ENCODE assay signal across 8 cellular contexts in genomic region chr15:56886450-56886856, GRCh38. TPM values are rescaled to one million over a fixed set of nuclear protein-coding genes. Genes with fewer than 3 reads are reported as not detected.
DNase-seq lines count a peak whose midpoint lies in the region; ATAC-seq and TF ChIP-seq lines count a peak whose summit lies in the region.

No MANE protein-coding gene starts in this region.

- TF ChIP-seq CTCF in Panc1 (IDR thresholded peaks at IDR 0.05) = no peak

- H3K4me3 ChIP-seq in Panc1 (ENCODE audit: low read depth in 2 of 2, low read length in 2 of 2) (peak overlapping the region; percentile 60 to 75), neuron (ENCODE audit: low read length) (peak overlapping the region; percentile 81)
- peak overlapping the region; percentile 77 for H3K4me3 ChIP-seq in effector memory CD4-positive, alpha-beta T cell (ENCODE audit: insufficient read depth, low read depth, low read length, poor library complexity, severe bottlenecking)

- H3K9me3 ChIP-seq in Panc1 (ENCODE audit: control insufficient read depth, insufficient read depth, low read depth, low read length) (no peaks in the 10 kb centered on the region), neuron (ENCODE audit: low read length) (no peaks in the 10 kb centered on the region)
- H3K9me3 ChIP-seq in effector memory CD4-positive, alpha-beta T cell (ENCODE audit: control insufficient read depth, low read length) = no peaks in the 10 kb centered on the region

- H3K27ac ChIP-seq in Panc1 (ENCODE audit: low read length) = peak overlapping the region; percentile 96
- peak overlapping the region; percentile 81 for H3K27ac ChIP-seq in effector memory CD4-positive, alpha-beta T cell (ENCODE audit: insufficient read depth, low read length, poor library complexity, severe bottlenecking)

- POLR2A ChIA-PET in Panc1 (lab: Charles Lee) = interaction anchor here (1.3 kb wide), 1 partner anchor 32 kb away, joined by 4 read pairs; the partner anchor contains the start of gene TCF12

- ATAC-seq in Panc1 = no peak
- no peak for ATAC-seq in HG02759 (IDR thresholded peaks at IDR 0.05; ENCODE audit: unreplicated experiment)

- no peaks in the 10 kb centered on the region for H3K27me3 ChIP-seq in Panc1 (ENCODE audit: control insufficient read depth, insufficient read depth, low read length)
- no peaks in the 10 kb centered on the region for H3K27me3 ChIP-seq in effector memory CD4-positive, alpha-beta T cell (replicated peaks; ENCODE audit: control insufficient read depth, insufficient read depth, low read length, poor library complexity, severe bottlenecking)
- no peaks in the 10 kb centered on the region for H3K27me3 ChIP-seq in neuron (ENCODE audit: insufficient read depth, low read length)

- DNase-seq in DMS53 (lab: John Stamatoyannopoulos, UW) (peak; percentile 56), DMS53 treated with DMSO at 0.1 percent for 48 hours (lab: John Stamatoyannopoulos, UW; ENCODE audit: unreplicated experiment) (no peak), Panc1 (ENCODE audit: low read depth, low spot score) (no peak), putamen (ENCODE audit: low spot score) (no peak), OCI-M2 (lab: John Stamatoyannopoulos, UW; ENCODE audit: unreplicated experiment) (no peak)
- no peak for DNase-seq in effector memory CD4-positive, alpha-beta T cell

- TSS peak; percentile 94 for BruUV-seq in Panc1 (replicated peaks; lab: Mats Ljungman, UMichigan)

- H3K36me3 ChIP-seq in Panc1 (ENCODE audit: control insufficient read depth, insufficient read depth, low read length) (no peaks in the 10 kb centered on the region), neuron (ENCODE audit: insufficient read depth, low read length) (no peaks in the 10 kb centered on the region)
- H3K36me3 ChIP-seq in effector memory CD4-positive, alpha-beta T cell (ENCODE audit: control insufficient read depth, insufficient read depth, low read length) = no peaks in the 10 kb centered on the region

- CTCF ChIA-PET in Panc1 (lab: Charles Lee) = no interaction called here

- intact Hi-C loops in Panc1 (cut with micrococcal nuclease; ENCODE audit: unreplicated experiment) = no loop called here

- peak overlapping the region; percentile 44 for H2AFZ ChIP-seq in neuron (ENCODE audit: low read depth, low read length)

- H3K4me1 ChIP-seq in Panc1 (ENCODE audit: control insufficient read depth, insufficient read depth, low read length) = peaks cover 9% of the 10 kb centered on the region
- H3K4me1 ChIP-seq in effector memory CD4-positive, alpha-beta T cell (ENCODE audit: control insufficient read depth, insufficient read depth, low read length, poor library complexity, severe bottlenecking) = peaks cover 10% of the 10 kb centered on the region
- peaks cover 16% of the 10 kb centered on the region for H3K4me1 ChIP-seq in neuron (ENCODE audit: insufficient read depth, low read length)

- in situ Hi-C loops in Panc1 (cut with HindIII; ENCODE audit: low pct_unique_long_range_greater_than_20kb, low sequenced_read_pairs) = no loop called here

RNA-seq across cellular contexts. Expression of gene TCF12, which starts 32.0 kb away (rescaled TPM):
- 102 TPM for total RNA-seq in Panc1 (2021; ENCODE audit: unreplicated experiment)
- polyA plus RNA-seq in Panc1 (2012; ENCODE audit: insufficient read length) = 52.1 TPM
